ENCODE assay signal across 21 cellular contexts in the genomic region with DNA sequence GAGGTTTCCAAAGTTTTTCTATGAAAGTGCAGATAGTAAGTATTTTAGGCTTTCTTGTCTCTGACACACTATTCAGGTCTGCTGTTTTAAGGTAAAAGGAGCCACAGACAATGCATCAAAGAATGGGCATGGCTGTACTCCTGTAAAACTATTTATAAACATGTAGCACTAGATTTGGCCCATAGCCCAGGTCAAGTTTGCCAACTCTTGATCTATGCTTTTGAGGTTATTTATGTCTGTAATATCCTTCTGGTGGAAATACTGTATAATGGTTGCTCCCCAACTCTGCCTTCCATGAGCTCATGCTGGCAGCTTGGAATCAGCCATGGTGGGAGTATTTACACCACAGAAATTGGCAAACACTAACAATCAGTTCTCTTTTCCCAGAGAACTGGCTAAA.
"Had no signal": no experiment of that assay in that cellular context is flagged by ENCODE, and none has a peak within 500 bp of the region (broad histone marks: within the 10 kb centered on the region; RNA-seq: fewer than 3 reads in every experiment).

No MANE protein-coding gene starts in this region.

- H3K36me3 ChIP-seq: ascending aorta, Peyer's patch had no signal

- H3K4me1 ChIP-seq: ascending aorta, body of pancreas had no signal

- H3K27me3 ChIP-seq: ascending aorta, body of pancreas, Peyer's patch had no signal

- H3K27ac Mint-ChIP-seq: activated CD8-positive, alpha-beta T cell treated with anti-CD3 and anti-CD28 coated beads for 36 hours; activated naive CD8-positive, alpha-beta T cell treated with anti-CD3 and anti-CD28 coated beads, Interleukin-2, amount 10 ng/mL, durations not matched to agents 7 days and 5 days; activated T-cell treated with anti-CD3 and anti-CD28 coated beads, Interleukin-2, amount 50 U/mL, for 72 hours; T-helper 1 cell treated with Interleukin-12 subunit alpha and Interleukin-12 subunit beta and Interleukin-4 antibody, amounts not matched to agents 30 μg/mL and 1 μg/mL, for 36 hours had no signal

- DNase-seq: activated CD4-positive, alpha-beta T cell treated with anti-CD3 and anti-CD28 coated beads for 4 hours; activated CD8-positive, alpha-beta memory T cell treated with anti-CD3 and anti-CD28 coated beads, Interleukin-2, amount 50 U/mL, for 4 hours; activated CD8-positive, alpha-beta T cell treated with anti-CD3 and anti-CD28 coated beads for 36 hours; activated naive CD4-positive, alpha-beta T cell treated with anti-CD3 and anti-CD28 coated beads, Interleukin-2, amount 50 U/mL, for 16 hours; activated naive CD8-positive, alpha-beta T cell treated with anti-CD3 and anti-CD28 coated beads, Interleukin-2, amount 10 ng/mL, durations not matched to agents 7 days and 5 days; activated T-cell treated with anti-CD3 and anti-CD28 coated beads, Interleukin-2, amount 50 U/mL, for 72 hours; body of pancreas; central memory CD4-positive, alpha-beta T cell; NCI-H1048; NCI-H1694; NCI-H2029; NCI-H2107; NCI-H2171 treated with DMSO at 0.1 percent for 48 hours; NCI-H345; NCI-H510A; NCI-H526 treated with DMSO at 0.1 percent for 48 hours; Peyer's patch; SHP77 treated with DMSO at 0.1 percent for 48 hours had no signal

- H3K9me3 ChIP-seq: ascending aorta, body of pancreas, Peyer's patch had no signal

- ATAC-seq: activated CD8-positive, alpha-beta T cell treated with anti-CD3 and anti-CD28 coated beads for 36 hours; activated T-cell treated with anti-CD3 and anti-CD28 coated beads, Interleukin-2, amount 50 U/mL, for 72 hours; body of pancreas had no signal

- H3K27me3 Mint-ChIP-seq: activated CD8-positive, alpha-beta T cell treated with anti-CD3 and anti-CD28 coated beads for 36 hours; activated naive CD8-positive, alpha-beta T cell treated with anti-CD3 and anti-CD28 coated beads, Interleukin-2, amount 10 ng/mL, durations not matched to agents 7 days and 5 days had no signal

- H3K27ac ChIP-seq: ascending aorta, body of pancreas, coronary artery had no signal

- H3K36me3 Mint-ChIP-seq: activated naive CD8-positive, alpha-beta T cell treated with anti-CD3 and anti-CD28 coated beads, Interleukin-2, amount 10 ng/mL, durations not matched to agents 7 days and 5 days had no signal

- H3K4me3 Mint-ChIP-seq: activated CD8-positive, alpha-beta T cell treated with anti-CD3 and anti-CD28 coated beads for 36 hours; activated naive CD8-positive, alpha-beta T cell treated with anti-CD3 and anti-CD28 coated beads, Interleukin-2, amount 10 ng/mL, durations not matched to agents 7 days and 5 days; activated T-cell treated with anti-CD3 and anti-CD28 coated beads, Interleukin-2, amount 50 U/mL, for 72 hours; T-helper 1 cell treated with Interleukin-12 subunit alpha and Interleukin-12 subunit beta and Interleukin-4 antibody, amounts not matched to agents 30 μg/mL and 1 μg/mL, for 36 hours had no signal

- H3K4me3 ChIP-seq: ascending aorta, body of pancreas, coronary artery, Peyer's patch had no signal
